In the genomic region with DNA sequence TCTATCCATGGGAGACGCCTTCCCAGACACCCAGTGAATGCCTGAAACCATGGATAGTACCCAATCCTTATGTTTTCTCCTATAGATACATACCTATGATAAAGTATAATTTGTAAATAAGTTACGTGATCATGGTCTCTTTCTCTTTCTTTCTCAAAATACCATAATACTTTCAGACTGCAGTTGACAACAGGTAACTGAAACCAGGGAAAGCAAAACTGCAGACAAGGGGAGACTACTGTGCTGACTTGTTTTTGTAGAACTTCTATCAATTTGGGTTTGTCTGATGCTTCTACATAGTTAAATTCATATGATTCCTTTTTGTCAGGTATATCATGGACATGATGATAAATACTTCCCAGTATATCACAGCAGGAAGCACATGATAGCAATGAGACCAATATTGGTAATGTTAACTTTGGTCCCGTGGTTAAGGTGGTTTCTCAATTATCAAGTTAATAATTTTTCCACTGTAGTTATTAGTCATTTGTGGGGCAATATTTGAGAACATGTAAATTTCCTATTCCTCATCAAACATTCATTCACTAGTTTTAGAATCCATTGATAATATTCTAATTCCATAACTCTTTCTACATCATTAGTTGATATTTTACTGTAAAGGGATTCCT, we compare ENCODE assay signal across 16 cellular contexts.
DNase-seq lines count a peak whose midpoint lies in the region; ATAC-seq, FAIRE-seq and TF ChIP-seq lines count a peak whose summit lies in the region.
"Had no signal": no experiment of that assay in that cellular context is flagged by ENCODE, and none has a peak within 500 bp of the region (broad histone marks: within the 10 kb centered on the region; RNA-seq: fewer than 3 reads in every experiment).

No MANE protein-coding gene starts in this region.

- no peak for TF ChIP-seq RAD21 in GM12878 (IDR thresholded peaks at IDR 0.05; ENCODE audit: insufficient read depth, low read depth, low read length)

- TF ChIP-seq POLR2A in GM12878 (IDR thresholded peaks at IDR 0.05; ENCODE audit: low read depth, low read length) = no peak

- intact Hi-C loops in GM12878 (cut with micrococcal nuclease; ENCODE audit: unreplicated experiment) = no loop called here

- CTCF ChIA-PET in GM12878 (lab: Yijun Ruan, JAX) = interaction anchor here (2.3 to 3.7 kb wide), 2 partner anchors 11 to 12 kb away, joined by 11 to 22 read pairs; no protein-coding TSS in a partner anchor

- SMC1A ChIA-PET in GM12878 (lab: Charles Lee; ENCODE audit: uncharacterized antibody, unreplicated experiment) = interaction anchor here (2.1 kb wide), 1 partner anchor 105 kb away, joined by 7 read pairs; no protein-coding TSS in a partner anchor

- H3K9me3 ChIP-seq in GM12878 (replicated peaks; ENCODE audit: control insufficient read depth, insufficient read depth, low read length) = peaks cover 2% of the 10 kb centered on the region
- H3K9me3 ChIP-seq: Caco-2 had no signal

- no TSS peak for BruUV-seq in GM12878 (replicated peaks; lab: Mats Ljungman, UMichigan)

- no peak for DNase-seq in GM12878 (ENCODE audit: low read depth, low spot score)
- DNase-seq in GDM1 (lab: John Stamatoyannopoulos, UW) = no peak
- DNase-seq in DMS153 treated with DMSO at 0.1 percent for 48 hours (lab: John Stamatoyannopoulos, UW; ENCODE audit: unreplicated experiment) = no peak
- DNase-seq: Caco-2, NCI-H1417 treated with DMSO at 0.1 percent for 48 hours, NCI-H2029 treated with DMSO at 0.1 percent for 48 hours, NCI-H510A treated with DMSO at 0.1 percent for 48 hours, SIG-M5, SW 1271 had no signal

- FAIRE-seq in GM12878 (lab: Jason Lieb, UNC) = no peak
- FAIRE-seq: GM12892, HTR-8/SVneo had no signal

- H4K20me1 ChIP-seq in GM12878 (ENCODE audit: control insufficient read depth, insufficient read depth) = no peaks in the 10 kb centered on the region

- peak; percentile 70 for ATAC-seq in GM18867 (IDR thresholded peaks at IDR 0.05; ENCODE audit: unreplicated experiment)
- peak; percentile 72 for ATAC-seq in GM19467 (IDR thresholded peaks at IDR 0.05; ENCODE audit: unreplicated experiment)
- ATAC-seq in HG02938 (IDR thresholded peaks at IDR 0.05; ENCODE audit: unreplicated experiment) = peak; percentile 65
- no peak; the same call in 2 of the 3 replicates for ATAC-seq in GM12878
- ATAC-seq in HG03378 (IDR thresholded peaks at IDR 0.05; ENCODE audit: unreplicated experiment) = no peak
- no peak for ATAC-seq in GM21360 (IDR thresholded peaks at IDR 0.05; ENCODE audit: unreplicated experiment)

- no peak for TF ChIP-seq EP300 in GM12878 (IDR thresholded peaks at IDR 0.05; ENCODE audit: borderline replicate concordance in 1 of 2, control insufficient read depth in 1 of 2, low read depth in 2 of 2, low read length in 2 of 2)

- no peak overlapping the region for H3K9ac ChIP-seq in GM12878 (ENCODE audit: control insufficient read depth, insufficient read depth, low read length)

- no peaks in the 10 kb centered on the region for H3K4me1 ChIP-seq in GM12878 (ENCODE audit: control insufficient read depth, insufficient read depth, low read length)
- H3K4me1 ChIP-seq: Caco-2 had no signal

- RAD21 ChIA-PET in GM12878 (lab: Charles Lee; ENCODE audit: unreplicated experiment) = no interaction called here

- no peak overlapping the region for H3K4me2 ChIP-seq in GM12878 (ENCODE audit: control insufficient read depth, insufficient read depth)

- H3K27me3 ChIP-seq in GM12878 (replicated peaks in 1 of 2; ENCODE audit: control insufficient read depth in 2 of 2, insufficient read depth in 2 of 2, low read length in 1 of 2) = no peaks in the 10 kb centered on the region

- POLR2A ChIA-PET in GM12878 (lab: Charles Lee) = no interaction called here

- H3K79me2 ChIP-seq in GM12878 (ENCODE audit: control insufficient read depth, insufficient read depth, low read length) = no peaks in the 10 kb centered on the region

- no peak overlapping the region for H3K4me3 ChIP-seq in GM12878

- no peaks in the 10 kb centered on the region for H3K36me3 ChIP-seq in GM12878 (ENCODE audit: control insufficient read depth in 2 of 2, insufficient read depth in 2 of 2, low read length in 1 of 2)

- in situ Hi-C loops in GM12878 (cut with MboI) = no loop called here

- WGBS in GM12878 (ENCODE audit: insufficient coverage, insufficient replicate concordance, low lambda C conversion rate, missing lambda C conversion rate) = 46% methylated on average over 3 of the region's 3 CpGs

- no peak for TF ChIP-seq CTCF in GM12878 (IDR thresholded peaks at IDR 0.05 in 2 of 3, conservative IDR thresholded peaks at IDR 0.05 in 1 of 3; ENCODE audit: control insufficient read depth in 2 of 3, extremely low read depth in 1 of 3, insufficient read depth in 1 of 3, low read depth in 3 of 3, low read length in 3 of 3)

- H3K27ac ChIP-seq in GM12878 (ENCODE audit: control insufficient read depth, insufficient read depth) = no peak overlapping the region

- no peak overlapping the region for H2AFZ ChIP-seq in GM12878 (ENCODE audit: control insufficient read depth, low read depth, low read length)

TF ChIP-seq in GM12878, 131 proteins besides CTCF, POLR2A, EP300 and RAD21:
- TF ChIP-seq RUNX3 (IDR thresholded peaks at IDR 0.05; ENCODE audit: low read length) = peak; percentile 16; the same call in 1 of the 2 replicates
- no peak for TF ChIP-seq ZZZ3 (IDR thresholded peaks at IDR 0.05; ENCODE audit: control insufficient read depth, insufficient read length, low read depth)

Comparison
In these comparisons a context has a peak if more than half of its experiments do, and no peak if none do; other contexts are left out.
1. ATAC-seq: peak in GM18867 (single experiment), GM19467 (single experiment) and HG02938 (single experiment); none in GM12878 (single experiment), HG03378 (single experiment) and GM21360 (single experiment).